15 cellular contexts compared by ENCODE assay signal in genomic region chr1:24763671-24764070, GRCh38. TPM values are rescaled to one million over a fixed set of nuclear protein-coding genes. Genes with fewer than 3 reads are reported as not detected.
A peak's percentile ranks its signal among the peaks of the same experiment; 100 is the strongest.
DNase-seq lines count a peak whose midpoint lies in the region; ATAC-seq and TF ChIP-seq lines count a peak whose summit lies in the region.
"Had no signal": no experiment of that assay in that cellular context is flagged by ENCODE, and none has a peak within 500 bp of the region (broad histone marks: within the 10 kb centered on the region; RNA-seq: fewer than 3 reads in every experiment).

No MANE protein-coding gene starts in this region.

- H3K27ac ChIP-seq in left ventricle myocardium inferior (replicated peaks): peak overlapping the region; percentile 21
- peak overlapping the region in 2 of 12 donors; percentile 34 to 85 for H3K27ac ChIP-seq in heart left ventricle
- H3K27ac ChIP-seq in SK-N-MC: peak overlapping the region; percentile 48
- peak overlapping the region; percentile 31 for H3K27ac ChIP-seq in muscle layer of colon (ENCODE audit: low read depth, low read length)
- H3K27ac ChIP-seq: C4-2B had no signal

- TF ChIP-seq POLR2A in heart left ventricle (IDR thresholded peaks at IDR 0.05): no peak

- H3K9ac ChIP-seq in SK-N-MC (ENCODE audit: insufficient read length) (no peak overlapping the region), muscle layer of colon (ENCODE audit: low read length) (no peak overlapping the region)

- H3K36me3 ChIP-seq in left ventricle myocardium inferior: no peaks in the 10 kb centered on the region
- H3K36me3 ChIP-seq in heart left ventricle: no peaks in the 10 kb centered on the region
- H3K36me3 ChIP-seq in SK-N-MC (ENCODE audit: insufficient read depth, low read length): peaks cover 16% of the 10 kb centered on the region
- no peaks in the 10 kb centered on the region for H3K36me3 ChIP-seq in muscle layer of colon (ENCODE audit: insufficient read depth, low read length)
- H3K36me3 ChIP-seq: BE2C, HAP-1 had no signal

- DNase-seq in left ventricle myocardium inferior (no peak), heart left ventricle (no peak), SK-N-MC (ENCODE audit: low read depth, low spot score) (no peak), AG20443 (ENCODE audit: low spot score) (no peak), head of caudate nucleus (no peak), epidermal melanocyte (ENCODE audit: insufficient read length, low spot score) (no peak)
- DNase-seq: BE2C; CD4-positive, alpha-beta memory T cell; DMS79; HFFc6 had no signal

- ATAC-seq in heart left ventricle: no peak
- ATAC-seq: GM12878, HepG2 had no signal

- 78 to 86% (median 81%) methylated on average over 3 of the region's 3 CpGs for WGBS in heart left ventricle, 4 donors

- intact Hi-C loops in left ventricle myocardium inferior (cut with micrococcal nuclease) (no loop called here), heart left ventricle (cut with DNase I) (loop anchor here in 2 of 10 donors (5.0 kb wide), 2 partner anchors 54 to 74 kb away; no protein-coding TSS in a partner anchor), head of caudate nucleus (cut with DNase I) (no loop called here)

- no peaks in the 10 kb centered on the region for H3K9me3 ChIP-seq in left ventricle myocardium inferior (replicated peaks)
- no peaks in the 10 kb centered on the region for H3K9me3 ChIP-seq in heart left ventricle
- H3K9me3 ChIP-seq in SK-N-MC (ENCODE audit: low read depth, low read length): no peaks in the 10 kb centered on the region
- no peaks in the 10 kb centered on the region for H3K9me3 ChIP-seq in muscle layer of colon (ENCODE audit: low read length)
- H3K9me3 ChIP-seq: BE2C, HAP-1 had no signal

- peaks cover 90% of the 10 kb centered on the region for H3K4me1 ChIP-seq in left ventricle myocardium inferior
- H3K4me1 ChIP-seq in heart left ventricle: peaks cover 7 to 84% (median 44%) of the 10 kb centered on the region in 12 donors
- H3K4me1 ChIP-seq in muscle layer of colon (ENCODE audit: insufficient read depth, low read length): peaks cover 31% of the 10 kb centered on the region
- H3K4me1 ChIP-seq: BE2C had no signal

- TF ChIP-seq CTCF in left ventricle myocardium inferior (IDR thresholded peaks at IDR 0.05; ENCODE audit: borderline replicate concordance) (no peak), heart left ventricle (IDR thresholded peaks at IDR 0.05) (no peak)

- H3K27me3 ChIP-seq in left ventricle myocardium inferior (ENCODE audit: low read depth): no peaks in the 10 kb centered on the region
- no peaks in the 10 kb centered on the region for H3K27me3 ChIP-seq in heart left ventricle
- H3K27me3 ChIP-seq in muscle layer of colon (ENCODE audit: control insufficient read depth in 1 of 2, insufficient read depth in 2 of 2, low read length in 2 of 2): no peaks in the 10 kb centered on the region
- H3K27me3 ChIP-seq: BE2C had no signal

- no peak overlapping the region for H3K4me3 ChIP-seq in left ventricle myocardium inferior
- no peak overlapping the region for H3K4me3 ChIP-seq in heart left ventricle
- no peak overlapping the region for H3K4me3 ChIP-seq in SK-N-MC
- H3K4me3 ChIP-seq in muscle layer of colon (ENCODE audit: low read depth in 1 of 2, low read length in 2 of 2): no peak overlapping the region
- H3K4me3 ChIP-seq: GM12878, HAP-1 had no signal

RNA-seq across cellular contexts. Expression of gene CLIC4, which starts 18.4 kb away (rescaled TPM):
- total RNA-seq in left ventricle myocardium inferior (325 TPM), heart left ventricle (100 to 1,000 TPM; 280 to 917 (median 387) TPM)
- 100 to 1,000 TPM; 111 to 726 TPM for polyA plus RNA-seq in heart left ventricle
